9 cellular contexts compared by ENCODE assay signal in genomic region chr6:44001318-44001868, GRCh38.
DNase-seq lines count a peak whose midpoint lies in the region; TF ChIP-seq lines count a peak whose summit lies in the region.
"Had no signal": no experiment of that assay in that cellular context is flagged by ENCODE, and none has a peak within 500 bp of the region (broad histone marks: within the 10 kb centered on the region; RNA-seq: fewer than 3 reads in every experiment).

No MANE protein-coding gene starts in this region.

- H3K27me3 ChIP-seq in BJ (ENCODE audit: control insufficient read depth, insufficient read depth, low read length): no peaks in the 10 kb centered on the region
- peaks cover 0 to 35% (median 0%) of the 10 kb centered on the region in 4 donors for H3K27me3 ChIP-seq in esophagus muscularis mucosa

- H3K4me1 Mint-ChIP-seq in dendritic cell treated with granulocyte-macrophage colony-stimulating factor and Interleukin-4, amounts not matched to agents 40 ng/mL and 50 ng/mL, for 4 days (ENCODE audit: low read depth): peaks cover 60% of the 10 kb centered on the region
- peaks cover 25% of the 10 kb centered on the region for H3K4me1 Mint-ChIP-seq in neural crest cell

- no peak for TF ChIP-seq POLR2A in esophagus muscularis mucosa (IDR thresholded peaks at IDR 0.05; ENCODE audit: low read depth)

- no peaks in the 10 kb centered on the region for H3K36me3 Mint-ChIP-seq in dendritic cell treated with granulocyte-macrophage colony-stimulating factor and Interleukin-4, amounts not matched to agents 40 ng/mL and 50 ng/mL, for 4 days (ENCODE audit: low read depth)
- no peaks in the 10 kb centered on the region for H3K36me3 Mint-ChIP-seq in neural crest cell (ENCODE audit: low read depth)

- TF ChIP-seq EP300 in esophagus muscularis mucosa (IDR thresholded peaks at IDR 0.05): no peak

- no peak overlapping the region for H3K4me3 ChIP-seq in BJ (ENCODE audit: low read depth, low read length)
- no peak overlapping the region for H3K4me3 ChIP-seq in esophagus muscularis mucosa

- WGBS in esophagus muscularis mucosa: 66% methylated on average over 7 of the region's 10 CpGs

- peak overlapping the region in 1 of 4 donors; percentile 69 for H3K27ac ChIP-seq in esophagus muscularis mucosa (replicated peaks in 1 of 4)
- H3K27ac ChIP-seq: parathyroid adenoma had no signal

- H3K27me3 Mint-ChIP-seq in dendritic cell treated with granulocyte-macrophage colony-stimulating factor and Interleukin-4, amounts not matched to agents 40 ng/mL and 50 ng/mL, for 4 days: peaks cover 80% of the 10 kb centered on the region
- peaks cover 56% of the 10 kb centered on the region for H3K27me3 Mint-ChIP-seq in neural crest cell (ENCODE audit: low read depth)

- H3K9me3 Mint-ChIP-seq in dendritic cell treated with granulocyte-macrophage colony-stimulating factor and Interleukin-4, amounts not matched to agents 40 ng/mL and 50 ng/mL, for 4 days: no peaks in the 10 kb centered on the region
- H3K9me3 Mint-ChIP-seq in neural crest cell: peaks cover 2% of the 10 kb centered on the region

- H3K9me3 ChIP-seq in esophagus muscularis mucosa: no peaks in the 10 kb centered on the region

- H3K36me3 ChIP-seq in BJ (ENCODE audit: control insufficient read depth, insufficient read depth, low read length) (no peaks in the 10 kb centered on the region), esophagus muscularis mucosa (no peaks in the 10 kb centered on the region)

- CTCF ChIA-PET in BJ (lab: Yijun Ruan, JAX): interaction anchor here (0.8 to 2.0 kb wide), 7 partner anchors 9 to 232 kb away, joined by 3 to 9 read pairs (median 4); partner anchors contain the start of gene VEGFA

- intact Hi-C loops in dendritic cell treated with granulocyte-macrophage colony-stimulating factor and Interleukin-4, amounts not matched to agents 40 ng/mL and 50 ng/mL, for 4 days (cut with micrococcal nuclease): loop anchor here (5.0 kb wide), 2 partner anchors 36 to 71 kb away; no protein-coding TSS in a partner anchor
- intact Hi-C loops in esophagus muscularis mucosa (cut with DNase I): no loop called here

- in situ Hi-C loops in GM13977 (cut with MboI; ENCODE audit: low pct_unique_long_range_greater_than_20kb, low sequenced_read_pairs, unreplicated experiment): no loop called here

- peak overlapping the region; percentile 76 for H3K27ac Mint-ChIP-seq in dendritic cell treated with granulocyte-macrophage colony-stimulating factor and Interleukin-4, amounts not matched to agents 40 ng/mL and 50 ng/mL, for 4 days
- H3K27ac Mint-ChIP-seq in neural crest cell (ENCODE audit: unreplicated experiment): no peak overlapping the region

- H3K4me1 ChIP-seq in esophagus muscularis mucosa: peaks cover 29 to 61% (median 47%) of the 10 kb centered on the region in 4 donors

- POLR2A ChIA-PET in BJ (lab: Charles Lee): no interaction called here

- TF ChIP-seq CTCF in BJ (IDR thresholded peaks at IDR 0.05; ENCODE audit: insufficient read depth, low read depth, low read length) (peak; percentile 50), GM13977 (IDR thresholded peaks at IDR 0.05; ENCODE audit: extremely low read depth, insufficient read depth, missing control alignments) (peak; percentile 58), neural crest cell (conservative IDR thresholded peaks at IDR 0.05) (peak; percentile 41), esophagus muscularis mucosa (IDR thresholded peaks at IDR 0.05) (peak in 1 of 3 experiments; percentile 22)

- DNase-seq in BJ (ENCODE audit: low read depth) (no peak), GM13977 (ENCODE audit: low spot score) (peak; percentile 62), NCI-H82 treated with DMSO at 0.1 percent for 48 hours (lab: John Stamatoyannopoulos, UW; ENCODE audit: unreplicated experiment) (peak; percentile 20), neural crest cell (ENCODE audit: low read depth, low spot score) (no peak), NCI-H2227 (lab: John Stamatoyannopoulos, UW; ENCODE audit: unreplicated experiment) (no peak), esophagus muscularis mucosa (ENCODE audit: extremely low spot score) (no peak), EL (no peak)

- H3K4me3 Mint-ChIP-seq in dendritic cell treated with granulocyte-macrophage colony-stimulating factor and Interleukin-4, amounts not matched to agents 40 ng/mL and 50 ng/mL, for 4 days: peak overlapping the region; percentile 62
- no peak overlapping the region for H3K4me3 Mint-ChIP-seq in neural crest cell

Comparison
In these comparisons a context has a peak if more than half of its experiments do, and no peak if none do; other contexts are left out.
1. DNase-seq: peak in GM13977 (single experiment) and NCI-H82 treated with DMSO at 0.1 percent for 48 hours (single experiment); none in BJ (single experiment), neural crest cell (single experiment), NCI-H2227 (single experiment), esophagus muscularis mucosa (single experiment) and EL (single experiment).